In the genomic region with DNA sequence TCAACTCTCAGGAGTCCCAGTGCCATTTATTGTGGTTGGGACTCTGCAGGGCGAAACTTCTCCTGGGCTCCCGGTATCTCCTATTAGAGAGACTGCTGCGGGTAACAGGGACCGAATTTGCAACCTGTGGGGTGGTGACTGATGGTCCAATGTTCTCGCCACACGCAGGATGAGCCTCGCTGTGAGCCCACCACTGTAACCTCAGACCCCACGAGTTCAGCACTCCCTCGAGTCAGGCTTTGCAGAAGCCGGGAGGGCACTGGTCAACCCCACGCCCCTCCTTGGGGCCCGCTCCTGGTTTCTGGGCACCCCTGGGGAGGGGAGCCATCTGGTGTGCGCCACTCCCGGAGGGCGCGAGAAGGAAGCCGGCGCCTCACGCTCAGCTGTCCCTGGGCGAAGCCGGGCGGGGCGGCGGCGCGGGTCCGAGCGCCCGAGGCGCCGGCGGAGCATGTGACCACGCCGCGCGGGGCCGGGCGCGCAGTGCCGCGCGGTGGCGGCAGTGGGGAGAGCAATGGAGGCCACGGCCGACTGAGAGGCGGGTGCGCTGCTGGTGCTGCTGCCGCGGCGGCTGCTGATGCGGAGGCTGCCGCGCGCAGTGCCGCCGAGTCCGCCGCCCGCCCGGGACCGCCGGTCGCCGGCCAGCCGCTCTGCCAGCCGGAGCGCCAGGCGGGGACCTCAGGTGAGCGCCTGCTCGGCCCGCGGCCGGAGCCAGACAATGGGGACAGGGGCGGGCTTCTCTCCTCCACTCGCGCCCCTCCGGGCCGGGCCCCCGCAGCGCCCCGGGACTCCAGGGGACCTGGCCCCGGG, we compare ENCODE assay signal across 8 cellular contexts.
DNase-seq lines count a peak whose midpoint lies in the region; ATAC-seq and TF ChIP-seq lines count a peak whose summit lies in the region.

No MANE protein-coding gene starts in this region.

- DNase-seq in Ammon's horn (ENCODE audit: low spot score) (peak; percentile 76), NCI-H2081 treated with DMSO at 0.1 percent for 48 hours (lab: John Stamatoyannopoulos, UW) (peak; percentile 31), WERI-Rb-1 (peak; percentile 81), medulla oblongata (ENCODE audit: extremely low spot score) (peak; percentile 73)
- DNase-seq in effector memory CD4-positive, alpha-beta T cell, result peak in 1 of 3 donors; percentile 1
- DNase-seq in stimulated activated CD8-positive, alpha-beta memory T cell treated with anti-CD3 and anti-CD28 coated beads, Interleukin-4, amount 100 ng/mL, for 48 hours, result peak; percentile 58

- no peaks in the 10 kb centered on the region for H3K27me3 ChIP-seq in WERI-Rb-1 (ENCODE audit: insufficient read depth, low read depth, severe bottlenecking)
- H3K27me3 ChIP-seq in effector memory CD4-positive, alpha-beta T cell (replicated peaks; ENCODE audit: control insufficient read depth, insufficient read depth, low read length, poor library complexity, severe bottlenecking), result peaks cover 19% of the 10 kb centered on the region

- ATAC-seq in GM18858 (IDR thresholded peaks at IDR 0.05; ENCODE audit: unreplicated experiment), result peak; percentile 95
- peak; percentile 94 for ATAC-seq in HG03039 (IDR thresholded peaks at IDR 0.05; ENCODE audit: unreplicated experiment)

- H3K36me3 ChIP-seq in WERI-Rb-1, result peaks cover 9% of the 10 kb centered on the region
- H3K36me3 ChIP-seq in effector memory CD4-positive, alpha-beta T cell (ENCODE audit: control insufficient read depth, insufficient read depth, low read length), result no peaks in the 10 kb centered on the region

- peaks cover 10% of the 10 kb centered on the region for H3K4me1 ChIP-seq in effector memory CD4-positive, alpha-beta T cell (ENCODE audit: control insufficient read depth, insufficient read depth, low read length, poor library complexity, severe bottlenecking)

- H3K27ac ChIP-seq in WERI-Rb-1, result peak overlapping the region; percentile 98
- H3K27ac ChIP-seq in effector memory CD4-positive, alpha-beta T cell (ENCODE audit: insufficient read depth, low read length, poor library complexity, severe bottlenecking), result no peak overlapping the region

- peak; percentile 66 for TF ChIP-seq CTCF in WERI-Rb-1 (IDR thresholded peaks at IDR 0.05; ENCODE audit: low read depth, low read length)

- H3K4me3 ChIP-seq in WERI-Rb-1 (ENCODE audit: low read depth, low read length), result peak overlapping the region; percentile 98
- H3K4me3 ChIP-seq in effector memory CD4-positive, alpha-beta T cell (ENCODE audit: insufficient read depth, low read depth, low read length, poor library complexity, severe bottlenecking), result peak overlapping the region; percentile 31

- H3K9me3 ChIP-seq in WERI-Rb-1 (ENCODE audit: severe bottlenecking), result no peaks in the 10 kb centered on the region
- H3K9me3 ChIP-seq in effector memory CD4-positive, alpha-beta T cell (ENCODE audit: control insufficient read depth, low read length), result no peaks in the 10 kb centered on the region
